8 cellular contexts compared by ENCODE assay signal in the genomic region with DNA sequence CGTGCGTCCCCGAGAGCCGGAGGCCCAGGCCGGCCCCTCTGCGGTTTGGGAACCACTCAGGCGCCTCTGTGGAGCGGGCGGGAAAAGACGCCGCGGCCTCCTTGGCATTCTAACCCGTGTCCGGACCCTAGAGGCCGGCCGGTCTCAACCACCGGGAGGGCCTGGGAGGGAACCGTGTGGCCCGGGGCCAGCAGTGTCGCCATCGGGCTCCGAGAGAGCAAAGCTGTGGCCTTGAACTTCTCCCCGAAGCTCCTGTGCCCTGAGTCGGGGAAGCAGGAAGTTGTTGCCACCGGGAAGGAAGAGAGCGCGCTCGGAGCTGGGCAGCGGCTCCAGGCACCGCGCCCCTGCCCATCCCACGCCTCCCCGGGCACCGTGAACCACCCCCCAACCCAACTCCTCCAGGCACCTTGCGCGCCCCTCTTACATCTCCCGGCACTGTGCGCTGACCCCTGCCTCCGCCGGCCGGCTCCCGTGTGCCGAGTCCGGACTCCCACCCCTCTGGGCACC.
DNase-seq lines count a peak whose midpoint lies in the region; ATAC-seq, FAIRE-seq and TF ChIP-seq lines count a peak whose summit lies in the region.

No MANE protein-coding gene starts in this region.

- H3K4me3 ChIP-seq in keratinocyte (ENCODE audit: control insufficient read depth in 2 of 3, extremely low read depth in 1 of 3, insufficient read depth in 2 of 3, low read depth in 1 of 3, low read length in 3 of 3): peak overlapping the region; percentile 54 to 71 (median 59)

- dilution Hi-C loops in keratinocyte (cut with MboI; ENCODE audit: extremely low pct_ligation_motif_present, low sequenced_read_pairs): no loop called here

- H3K27me3 ChIP-seq in keratinocyte (ENCODE audit: control insufficient read depth, extremely low read depth, insufficient read depth, low read length): no peaks in the 10 kb centered on the region

- no peak overlapping the region for H2AFZ ChIP-seq in keratinocyte (ENCODE audit: control insufficient read depth, low read length)

- no peaks in the 10 kb centered on the region for H3K9me3 ChIP-seq in keratinocyte (ENCODE audit: control insufficient read depth, low read depth, low read length)

- peak overlapping the region; percentile 100 for H3K4me2 ChIP-seq in keratinocyte (ENCODE audit: control insufficient read depth, extremely low read depth, insufficient read depth, low read depth, low read length)

- peak overlapping the region; percentile 99 for H3K27ac ChIP-seq in angular gyrus (ENCODE audit: low read depth, low read length)
- H3K27ac ChIP-seq in keratinocyte (ENCODE audit: control insufficient read depth, insufficient read depth, low read length): peak overlapping the region; percentile 98

- H3K9me1 ChIP-seq in keratinocyte (ENCODE audit: control insufficient read depth, extremely low read depth, insufficient read depth, low read length): no peaks in the 10 kb centered on the region

- DNase-seq in MV-4-11 (lab: John Stamatoyannopoulos, UW): peak; percentile 15
- DNase-seq in keratinocyte (ENCODE audit: low read depth, low spot score): no peak
- DNase-seq in stimulated activated CD4-positive, alpha-beta T cell treated with anti-CD3 and anti-CD28 coated beads, Interleukin-2, amount 100 ng/mL, for 48 hours: peak; percentile 17 to 29
- DNase-seq in NCI-H1092 treated with DMSO at 0.1 percent for 48 hours (lab: John Stamatoyannopoulos, UW): no peak
- no peak for DNase-seq in mucosa of gallbladder (ENCODE audit: low spot score)

- ATAC-seq in GM18505 (IDR thresholded peaks at IDR 0.05; ENCODE audit: unreplicated experiment) (no peak), HG03135 (IDR thresholded peaks at IDR 0.05; ENCODE audit: unreplicated experiment) (no peak)

- H3K4me1 ChIP-seq in keratinocyte (ENCODE audit: control insufficient read depth, extremely low read depth, insufficient read depth, low read length): peaks cover 23% of the 10 kb centered on the region

- peak overlapping the region; percentile 95 for H3K9ac ChIP-seq in keratinocyte (ENCODE audit: control insufficient read depth, extremely low read depth, insufficient read depth, low read length)

- H3K79me2 ChIP-seq in keratinocyte (ENCODE audit: control insufficient read depth, insufficient read depth, low read length): peaks cover 84% of the 10 kb centered on the region

- no peak for TF ChIP-seq CTCF in keratinocyte (optimal IDR thresholded peaks at IDR 0.05 in 1 of 3, IDR thresholded peaks at IDR 0.05 in 1 of 3, conservative IDR thresholded peaks at IDR 0.05 in 1 of 3; ENCODE audit: extremely low read depth in 1 of 3, insufficient read depth in 2 of 3, low read length in 3 of 3)

- H3K36me3 ChIP-seq in keratinocyte (ENCODE audit: control insufficient read depth in 2 of 2, extremely low read depth in 1 of 2, insufficient read depth in 2 of 2, low read length in 2 of 2): peaks cover 11 to 24% of the 10 kb centered on the region in 2 experiments

- H4K20me1 ChIP-seq in keratinocyte (ENCODE audit: control insufficient read depth, extremely low read depth, insufficient read depth, low read length): peaks cover 10% of the 10 kb centered on the region

- FAIRE-seq in keratinocyte (lab: Jason Lieb, UNC): no peak

- peak; percentile 3 for TF ChIP-seq POLR2A in GM18505 (IDR thresholded peaks at IDR 0.05; ENCODE audit: borderline replicate concordance, extremely low read depth, insufficient read depth, insufficient read length)

Comparison
In these comparisons a context has a peak if more than half of its experiments do, and no peak if none do; other contexts are left out.
1. DNase-seq: peak in MV-4-11 (single experiment) and stimulated activated CD4-positive, alpha-beta T cell treated with anti-CD3 and anti-CD28 coated beads, Interleukin-2, amount 100 ng/mL, for 48 hours (2 of 2); none in keratinocyte (single experiment), NCI-H1092 treated with DMSO at 0.1 percent for 48 hours (single experiment) and mucosa of gallbladder (single experiment).